21 cellular contexts compared by ENCODE assay signal in the genomic region with DNA sequence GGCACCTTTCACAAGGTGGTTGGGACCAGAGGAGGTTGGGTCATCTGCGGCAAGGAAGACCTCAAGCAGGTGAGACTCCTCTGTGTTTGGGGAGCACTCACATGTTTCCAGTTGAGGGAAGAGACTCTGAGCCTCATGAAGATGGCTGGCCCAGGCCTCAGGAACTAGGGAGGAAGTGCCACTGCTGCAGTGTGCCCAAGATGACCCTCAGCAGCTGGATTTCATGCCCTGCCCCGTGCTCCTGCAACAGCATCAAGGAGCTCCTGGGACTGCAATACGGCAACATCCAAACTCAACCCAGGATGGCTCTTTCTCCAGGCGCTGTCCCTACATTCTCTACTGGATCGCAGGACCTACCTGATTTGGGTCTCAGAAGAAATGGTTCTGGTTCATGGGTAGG.
DNase-seq lines count a peak whose midpoint lies in the region; ATAC-seq and TF ChIP-seq lines count a peak whose summit lies in the region.
"Had no signal": no experiment of that assay in that cellular context is flagged by ENCODE, and none has a peak within 500 bp of the region (broad histone marks: within the 10 kb centered on the region; RNA-seq: fewer than 3 reads in every experiment).

No MANE protein-coding gene starts in this region.

- TF ChIP-seq POLR2A in spleen (IDR thresholded peaks at IDR 0.05), result no peak

- H4K8ac ChIP-seq in H9 (replicated peaks; ENCODE audit: insufficient read length, low read depth, low read length) (no peak overlapping the region), neuronal stem cell (ENCODE audit: low read depth, low read length) (no peak overlapping the region)

- no peak overlapping the region for H3K56ac ChIP-seq in H9 (ENCODE audit: insufficient read length, low read depth, low read length)

- H2BK120ac ChIP-seq in H9 (ENCODE audit: low read depth, low read length, poor library complexity, severe bottlenecking), result no peak overlapping the region
- H2BK120ac ChIP-seq in neuronal stem cell (ENCODE audit: low read depth, low read length), result no peak overlapping the region

- no peaks in the 10 kb centered on the region for H3K79me1 ChIP-seq in H9 (ENCODE audit: insufficient read depth, low read depth, low read length, poor library complexity, severe bottlenecking)
- H3K79me1 ChIP-seq in neuronal stem cell (ENCODE audit: low read depth, low read length), result no peaks in the 10 kb centered on the region

- no peaks in the 10 kb centered on the region for H3K4me1 Mint-ChIP-seq in H9
- H3K4me1 Mint-ChIP-seq in chondrocyte (ENCODE audit: low read depth), result no peaks in the 10 kb centered on the region
- H3K4me1 Mint-ChIP-seq in stimulated activated naive B cell treated with anti-CD40 and anti-IgM and Interleukin-4, amounts not matched to agents 10 μg/mL and 1 μg/mL and 100 μg/mL, for 72 hours, result no peaks in the 10 kb centered on the region
- H3K4me1 Mint-ChIP-seq: CD14-positive monocyte had no signal

- no CpG with 5 or more reads among the region's 5 CpGs for WGBS in H9 (ENCODE audit: extremely low coverage, insufficient read length, low lambda C conversion rate)
- WGBS in neuronal stem cell (ENCODE audit: extremely low coverage in 2 of 2, insufficient read length in 2 of 2, insufficient replicate concordance in 1 of 2), 2 donors, result no CpG with 5 or more reads among the region's 5 CpGs
- 90 to 96% (median 91%) methylated on average over 4 to 5 of the region's 5 CpGs for WGBS in spleen, 5 donors

- intact Hi-C loops in spleen (cut with DNase I; ENCODE audit: low total_unique reads), result no loop called here

- no peak overlapping the region for H3K27ac Mint-ChIP-seq in H9
- no peak overlapping the region for H3K27ac Mint-ChIP-seq in chondrocyte (ENCODE audit: unreplicated experiment)
- no peak overlapping the region for H3K27ac Mint-ChIP-seq in stimulated activated naive B cell treated with anti-CD40 and anti-IgM and Interleukin-4, amounts not matched to agents 10 μg/mL and 1 μg/mL and 100 μg/mL, for 72 hours
- H3K27ac Mint-ChIP-seq: CD14-positive monocyte; CD4-positive, alpha-beta memory T cell; CD8-positive, alpha-beta memory T cell had no signal

- H2AK5ac ChIP-seq in H9 (ENCODE audit: insufficient read length, low read length) (no peak overlapping the region), neuronal stem cell (ENCODE audit: low read depth, low read length) (no peak overlapping the region)

- H3K4me3 Mint-ChIP-seq in H9 (no peak overlapping the region), chondrocyte (ENCODE audit: unreplicated experiment) (no peak overlapping the region)
- H3K4me3 Mint-ChIP-seq in stimulated activated naive B cell treated with anti-CD40 and anti-IgM and Interleukin-4, amounts not matched to agents 10 μg/mL and 1 μg/mL and 100 μg/mL, for 72 hours, result no peak overlapping the region
- H3K4me3 Mint-ChIP-seq: CD14-positive monocyte; CD4-positive, alpha-beta memory T cell; CD4-positive, CD25-positive, alpha-beta regulatory T cell; CD8-positive, alpha-beta memory T cell had no signal

- no peaks in the 10 kb centered on the region; a peak in 1 of 5 replicates for H3K9me3 Mint-ChIP-seq in H9
- no peaks in the 10 kb centered on the region for H3K9me3 Mint-ChIP-seq in chondrocyte (ENCODE audit: low read depth)
- no peaks in the 10 kb centered on the region for H3K9me3 Mint-ChIP-seq in stimulated activated naive B cell treated with anti-CD40 and anti-IgM and Interleukin-4, amounts not matched to agents 10 μg/mL and 1 μg/mL and 100 μg/mL, for 72 hours
- H3K9me3 Mint-ChIP-seq: CD4-positive, alpha-beta memory T cell; CD4-positive, CD25-positive, alpha-beta regulatory T cell; CD8-positive, alpha-beta memory T cell had no signal

- ATAC-seq in stimulated activated naive B cell treated with anti-CD40 and anti-IgM and Interleukin-4, amounts not matched to agents 10 μg/mL and 1 μg/mL and 100 μg/mL, for 72 hours (replicated peaks), result no peak
- ATAC-seq: A549 had no signal

- H2BK5ac ChIP-seq in H9 (ENCODE audit: insufficient read length, low read length) (no peak overlapping the region), neuronal stem cell (ENCODE audit: low read length) (no peak overlapping the region)

- H3K14ac ChIP-seq in H9 (ENCODE audit: insufficient read depth, low read length) (peak overlapping the region; percentile 25; the same call in 1 of the 2 replicates), neuronal stem cell (ENCODE audit: low read length) (no peak overlapping the region)

- H3K9me3 ChIP-seq in H9 (ENCODE audit: control insufficient read depth, low read depth, low read length) (no peaks in the 10 kb centered on the region), neuronal stem cell (replicated peaks in 1 of 2; ENCODE audit: control insufficient read depth in 2 of 2, insufficient read depth in 1 of 2, low read depth in 1 of 2, low read length in 2 of 2) (peaks cover 0 to 1% of the 10 kb centered on the region in 2 donors), spleen (no peaks in the 10 kb centered on the region)
- H3K9me3 ChIP-seq: A549, BE2C, BLaER1 had no signal

- H2AFZ ChIP-seq in H9 (ENCODE audit: low read length) (no peak overlapping the region), neuronal stem cell (ENCODE audit: low read length) (no peak overlapping the region)

- H2BK15ac ChIP-seq in H9 (ENCODE audit: low read depth, low read length), result no peak overlapping the region
- H2BK15ac ChIP-seq in neuronal stem cell (ENCODE audit: low read length), result no peak overlapping the region

- H3K36me3 ChIP-seq in neuronal stem cell (replicated peaks in 1 of 2; ENCODE audit: control insufficient read depth in 2 of 2, insufficient read depth in 2 of 2, low read length in 2 of 2), result no peaks in the 10 kb centered on the region
- H3K36me3 ChIP-seq in spleen, result no peaks in the 10 kb centered on the region
- H3K36me3 ChIP-seq: BE2C, BLaER1 had no signal

- no peaks in the 10 kb centered on the region for H3K79me2 ChIP-seq in H9 (ENCODE audit: insufficient read depth, low read length)

- DNase-seq in H9, result no peak
- DNase-seq in chondrocyte (ENCODE audit: low spot score), result peak; percentile 40
- no peak for DNase-seq in neuronal stem cell (ENCODE audit: low spot score)
- DNase-seq in spleen, result peak; percentile 29
- DNase-seq in stimulated activated naive B cell treated with anti-CD40 and anti-IgM and Interleukin-4, amounts not matched to agents 10 μg/mL and 1 μg/mL and 100 μg/mL, for 72 hours, result no peak
- DNase-seq in DMS53 (lab: John Stamatoyannopoulos, UW), result no peak
- no peak for DNase-seq in NCI-H1694 treated with DMSO at 0.1 percent for 48 hours (lab: John Stamatoyannopoulos, UW)
- DNase-seq in SIG-M5 treated with dmso at 0.1 percent for 504 hours (lab: John Stamatoyannopoulos, UW; ENCODE audit: unreplicated experiment), result no peak
- DNase-seq: BE2C; CD4-positive, alpha-beta memory T cell; CD4-positive, CD25-positive, alpha-beta regulatory T cell; CD8-positive, alpha-beta memory T cell; COR-L47; DMS 273 treated with DMSO at 0.1 percent for 48 hours; DMS153; DMS79 treated with DMSO at 0.1 percent for 48 hours; GF-D8 had no signal

- H4K91ac ChIP-seq in H9 (ENCODE audit: insufficient read length, low read depth, low read length) (no peak overlapping the region), neuronal stem cell (ENCODE audit: low read depth, low read length, poor library complexity) (no peak overlapping the region)

- H2BK12ac ChIP-seq in H9 (ENCODE audit: insufficient read length, low read depth, low read length) (no peak overlapping the region), neuronal stem cell (ENCODE audit: low read length) (no peak overlapping the region)

- no peak overlapping the region for H2BK20ac ChIP-seq in H9 (ENCODE audit: low read depth, low read length, poor library complexity, severe bottlenecking)

- H3K36me3 Mint-ChIP-seq in H9 (ENCODE audit: insufficient read depth in 1 of 3, low read depth in 3 of 3) (no peaks in the 10 kb centered on the region), chondrocyte (ENCODE audit: low read depth) (no peaks in the 10 kb centered on the region)
- no peaks in the 10 kb centered on the region for H3K36me3 Mint-ChIP-seq in stimulated activated naive B cell treated with anti-CD40 and anti-IgM and Interleukin-4, amounts not matched to agents 10 μg/mL and 1 μg/mL and 100 μg/mL, for 72 hours
- H3K36me3 Mint-ChIP-seq: CD14-positive monocyte; CD4-positive, alpha-beta memory T cell had no signal

- TF ChIP-seq CTCF in H9 (conservative IDR thresholded peaks at IDR 0.05) (no peak), chondrocyte (IDR thresholded peaks at IDR 0.05) (no peak), spleen (IDR thresholded peaks at IDR 0.05 in 8 of 11, conservative IDR thresholded peaks at IDR 0.05 in 3 of 11) (no peak)

- H3K27me3 Mint-ChIP-seq in H9 (ENCODE audit: low read depth), result peaks cover 23% of the 10 kb centered on the region
- peaks cover 62% of the 10 kb centered on the region for H3K27me3 Mint-ChIP-seq in chondrocyte (ENCODE audit: low read depth)
- peaks cover 39 to 47% of the 10 kb centered on the region in 2 donors for H3K27me3 Mint-ChIP-seq in stimulated activated naive B cell treated with anti-CD40 and anti-IgM and Interleukin-4, amounts not matched to agents 10 μg/mL and 1 μg/mL and 100 μg/mL, for 72 hours

- no peaks in the 10 kb centered on the region for H4K20me1 ChIP-seq in H9 (ENCODE audit: control insufficient read depth, insufficient read depth, insufficient read length)
- H4K20me1 ChIP-seq: BLaER1 had no signal

- H3K18ac ChIP-seq in H9 (ENCODE audit: insufficient read length, low read depth, low read length), result no peak overlapping the region
- H3K18ac ChIP-seq in neuronal stem cell (ENCODE audit: low read length), result no peak overlapping the region

- H3K4me2 ChIP-seq in H9 (ENCODE audit: insufficient read depth, insufficient read length, low read length) (no peak overlapping the region), neuronal stem cell (ENCODE audit: insufficient read depth, low read length, poor library complexity, severe bottlenecking) (no peak overlapping the region)
- H3K4me2 ChIP-seq: A549, BLaER1 had no signal

- no peak overlapping the region for H3K4me3 ChIP-seq in neuronal stem cell (ENCODE audit: low read length in 2 of 2)
- no peak overlapping the region for H3K4me3 ChIP-seq in spleen
- H3K4me3 ChIP-seq: A549, BLaER1 had no signal

- peaks cover 2% of the 10 kb centered on the region for H3K23me2 ChIP-seq in H9 (ENCODE audit: insufficient read length, low read depth, low read length, poor library complexity, severe bottlenecking)

- H3K4me1 ChIP-seq in H9 (ENCODE audit: insufficient read depth, low read length) (no peaks in the 10 kb centered on the region), neuronal stem cell (ENCODE audit: control insufficient read depth in 2 of 2, insufficient read depth in 1 of 2, low read depth in 1 of 2, low read length in 2 of 2) (peaks cover 0 to 3% of the 10 kb centered on the region in 2 donors), spleen (no peaks in the 10 kb centered on the region)
- H3K4me1 ChIP-seq: A549, BE2C had no signal

- no peak overlapping the region for H3T11ph ChIP-seq in H9 (ENCODE audit: low read length)

- H3K27ac ChIP-seq in H9 (ENCODE audit: insufficient read length, low read depth, low read length) (no peak overlapping the region), neuronal stem cell (replicated peaks; ENCODE audit: low read length) (no peak overlapping the region), spleen (no peak overlapping the region)
- H3K27ac ChIP-seq: 22Rv1, A549, BLaER1 had no signal

- H3K9ac ChIP-seq in H9 (ENCODE audit: extremely low read depth, insufficient read length, low read length) (no peak overlapping the region), neuronal stem cell (ENCODE audit: low read depth, low read length, poor library complexity) (peak overlapping the region; percentile 47)
- H3K9ac ChIP-seq: BLaER1 had no signal

- H4K5ac ChIP-seq in H9 (ENCODE audit: insufficient read length, low read depth, low read length), result no peak overlapping the region

- no peak overlapping the region for H3K4ac ChIP-seq in H9 (ENCODE audit: low read depth, low read length)
- no peak overlapping the region for H3K4ac ChIP-seq in neuronal stem cell (ENCODE audit: low read length)

- H3K27me3 ChIP-seq in H9 (ENCODE audit: insufficient read depth, low read length) (no peaks in the 10 kb centered on the region), neuronal stem cell (ENCODE audit: control insufficient read depth in 3 of 3, insufficient read depth in 3 of 3, low read depth in 1 of 3, low read length in 3 of 3) (peaks cover 0 to 16% (median 0%) of the 10 kb centered on the region in 3 experiments), spleen (replicated peaks in 1 of 7) (peaks cover 0 to 89% (median 0%) of the 10 kb centered on the region in 7 donors)
- H3K27me3 ChIP-seq: BE2C, BLaER1 had no signal

- H3K23ac ChIP-seq in H9 (ENCODE audit: insufficient read length, low read depth, low read length) (no peak overlapping the region), neuronal stem cell (ENCODE audit: low read depth, low read length, poor library complexity) (no peak overlapping the region)

Comparison
In these comparisons a context has a peak if more than half of its experiments do, and no peak if none do; other contexts are left out.
1. DNase-seq: peak in chondrocyte (single experiment) and spleen (single experiment); none in H9 (single experiment), neuronal stem cell (single experiment), stimulated activated naive B cell treated with anti-CD40 and anti-IgM and Interleukin-4, amounts not matched to agents 10 μg/mL and 1 μg/mL and 100 μg/mL, for 72 hours (single experiment), DMS53 (single experiment), NCI-H1694 treated with DMSO at 0.1 percent for 48 hours (single experiment) and SIG-M5 treated with dmso at 0.1 percent for 504 hours (single experiment).